10 cellular contexts compared by ENCODE assay signal in the genomic region with DNA sequence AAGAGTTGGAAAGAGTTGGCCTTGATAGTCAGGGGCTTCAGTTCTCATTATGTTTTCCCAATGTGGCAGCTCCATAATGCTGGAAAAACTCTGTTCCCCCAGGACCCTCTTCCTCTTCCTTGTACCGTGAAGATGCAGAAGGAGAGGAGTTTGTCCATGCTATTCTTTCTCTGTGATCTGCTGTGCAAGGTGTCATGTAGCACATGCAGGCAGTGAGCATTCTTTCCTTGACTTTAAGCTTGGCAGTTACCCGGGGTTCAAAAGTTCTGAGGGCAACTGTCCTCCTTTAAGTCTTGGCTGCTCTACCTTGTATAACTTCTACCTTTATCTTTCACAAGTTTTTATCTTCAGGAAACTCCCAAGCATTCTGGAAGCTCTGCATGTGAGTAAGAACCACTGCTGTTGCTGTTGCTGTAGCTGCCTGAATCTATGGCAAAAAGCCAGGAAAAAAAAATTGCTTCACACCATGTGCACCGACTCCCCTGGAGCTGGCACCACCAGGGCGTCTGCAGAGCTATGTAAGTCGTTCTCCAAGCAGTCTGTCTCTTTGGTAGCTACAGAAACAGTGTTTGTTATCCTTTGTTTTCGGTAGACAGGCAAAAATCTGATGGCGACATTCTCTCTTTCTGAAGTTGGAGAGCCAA. TPM values are rescaled to one million over a fixed set of nuclear protein-coding genes. Genes with fewer than 3 reads are reported as not detected.
DNase-seq lines count a peak whose midpoint lies in the region; ATAC-seq, FAIRE-seq and TF ChIP-seq lines count a peak whose summit lies in the region.
"Had no signal": no experiment of that assay in that cellular context is flagged by ENCODE, and none has a peak within 500 bp of the region (broad histone marks: within the 10 kb centered on the region; RNA-seq: fewer than 3 reads in every experiment).

No MANE protein-coding gene starts in this region.

- H3K79me2 ChIP-seq in HepG2 (ENCODE audit: insufficient read depth, low read length) = no peaks in the 10 kb centered on the region

- H3K9me3 ChIP-seq in HepG2 (ENCODE audit: low read length) (no peaks in the 10 kb centered on the region), upper lobe of right lung (no peaks in the 10 kb centered on the region)

- H3K27me3 Mint-ChIP-seq in natural killer cell (ENCODE audit: low read depth in 2 of 2) = no peaks in the 10 kb centered on the region

- no peak overlapping the region for H3K4me3 Mint-ChIP-seq in natural killer cell

- H3K36me3 Mint-ChIP-seq in natural killer cell = no peaks in the 10 kb centered on the region

- ATAC-seq in HepG2 (no peak), upper lobe of right lung (peak; percentile 64), GM18502 (IDR thresholded peaks at IDR 0.05; ENCODE audit: poor library complexity, unreplicated experiment) (no peak), natural killer cell (no peak)

- TF ChIP-seq RAD21 in HepG2 (CRISPR knock-in tag; IDR thresholded peaks at IDR 0.05) = no peak

- no peak overlapping the region for H2AFZ ChIP-seq in HepG2 (ENCODE audit: low read length)

- H3K36me3 ChIP-seq in HepG2 (replicated peaks in 1 of 2; ENCODE audit: control insufficient read depth in 1 of 2, insufficient read depth in 2 of 2, low read length in 2 of 2) = peaks cover 0 to 4% of the 10 kb centered on the region in 2 experiments; a peak in 2 of 5 replicates
- no peaks in the 10 kb centered on the region for H3K36me3 ChIP-seq in upper lobe of right lung

- DNase-seq in NCI-H345 (lab: John Stamatoyannopoulos, UW) = peak; percentile 28
- no peak for DNase-seq in NCI-H345 treated with DMSO at 0.1 percent for 48 hours (lab: John Stamatoyannopoulos, UW; ENCODE audit: unreplicated experiment)
- DNase-seq in coronary artery (ENCODE audit: low spot score) = peak; percentile 77
- DNase-seq in HepG2 (ENCODE audit: low spot score) = peak; percentile 31
- DNase-seq in upper lobe of right lung = no peak
- DNase-seq in natural killer cell = no peak
- no peak for DNase-seq in stimulated activated CD4-positive, alpha-beta T cell treated with anti-CD3 and anti-CD28 coated beads, Interleukin-15, amount 100 ng/mL, for 24 hours
- DNase-seq: ACHN, activated gamma-delta T cell treated with Interleukin-2 at 50 U/mL for 16 hours had no signal

- BruUV-seq in HepG2 (replicated peaks; lab: Mats Ljungman, UMichigan) = no TSS peak

- 57% methylated on average over 7 of the region's 7 CpGs for WGBS in HepG2 (ENCODE audit: low lambda C conversion rate)

- no peak for FAIRE-seq in HepG2 (lab: Jason Lieb, UNC)

- H3K9me3 Mint-ChIP-seq in natural killer cell = no peaks in the 10 kb centered on the region

- no peak for TF ChIP-seq CTCF in coronary artery (IDR thresholded peaks at IDR 0.05)
- no peak for TF ChIP-seq CTCF in HepG2 (CRISPR knock-in tag; IDR thresholded peaks at IDR 0.05)
- TF ChIP-seq CTCF in upper lobe of right lung (IDR thresholded peaks at IDR 0.05) = no peak
- no peak for TF ChIP-seq CTCF in natural killer cell (IDR thresholded peaks at IDR 0.05)

- no peak overlapping the region for H3K4me2 ChIP-seq in HepG2 (ENCODE audit: low read depth, low read length)

- POLR2A ChIA-PET in HepG2 (lab: Yijun Ruan, JAX) = interaction anchor here (1.7 kb wide), 1 partner anchor 43 kb away, joined by 5 read pairs; a partner anchor contains a TSS

- no peaks in the 10 kb centered on the region for H3K27me3 ChIP-seq in HepG2 (ENCODE audit: control insufficient read depth in 1 of 2, insufficient read depth in 2 of 2, low read length in 2 of 2)
- H3K27me3 ChIP-seq in upper lobe of right lung = no peaks in the 10 kb centered on the region

- TF ChIP-seq POLR2A in HepG2 (IDR thresholded peaks at IDR 0.05; ENCODE audit: insufficient read depth in 1 of 2, low read depth in 2 of 2, low read length in 2 of 2) = no peak

- H3K27ac ChIP-seq in coronary artery = peak overlapping the region; percentile 11 to 68
- no peak overlapping the region for H3K27ac ChIP-seq in HepG2 (ENCODE audit: extremely low read length, insufficient read depth, low read length)
- H3K27ac ChIP-seq in upper lobe of right lung = no peak overlapping the region

- H3K4me1 Mint-ChIP-seq in natural killer cell = no peaks in the 10 kb centered on the region

- no peak overlapping the region for H3K27ac Mint-ChIP-seq in natural killer cell

- CTCF ChIA-PET in HepG2 (lab: Yijun Ruan, JAX; ENCODE audit: low intra/inter-chr PET ratio, low total read pairs) = no interaction called here

- H4K20me1 ChIP-seq in HepG2 (ENCODE audit: insufficient read depth, low read length) = no peaks in the 10 kb centered on the region

- intact Hi-C loops in HepG2 (cut with micrococcal nuclease; ENCODE audit: unreplicated experiment) (no loop called here), upper lobe of right lung (cut with DNase I) (no loop called here), natural killer cell (cut with micrococcal nuclease) (no loop called here)

- TF ChIP-seq EP300 in HepG2 (IDR thresholded peaks at IDR 0.05; ENCODE audit: low read depth in 2 of 2, low read length in 2 of 2) (no peak), HepG2 (CRISPR knock-in tag; IDR thresholded peaks at IDR 0.05; ENCODE audit: borderline replicate concordance) (no peak)

- H3K4me1 ChIP-seq in HepG2 (ENCODE audit: insufficient read depth, low read length) (peaks cover 26% of the 10 kb centered on the region), upper lobe of right lung (no peaks in the 10 kb centered on the region)

- no peak overlapping the region for H3K4me3 ChIP-seq in coronary artery
- H3K4me3 ChIP-seq in HepG2 (replicated peaks in 1 of 3; ENCODE audit: insufficient read depth in 1 of 3, low read depth in 2 of 3, low read length in 3 of 3) = no peak overlapping the region
- H3K4me3 ChIP-seq in upper lobe of right lung = no peak overlapping the region

- no peak overlapping the region for H3K9ac ChIP-seq in HepG2 (ENCODE audit: insufficient read depth, low read depth, low read length)

- in situ Hi-C loops in HepG2 (cut with HindIII; ENCODE audit: extremely low pct_ligation_motif_present, low pct_unique_long_range_greater_than_20kb) = no loop called here

TF ChIP-seq in HepG2, 621 proteins besides CTCF, POLR2A, EP300 and RAD21:
- TF ChIP-seq RFX1 (IDR thresholded peaks at IDR 0.05) (no peak), CEBPB (IDR thresholded peaks at IDR 0.05; ENCODE audit: borderline replicate concordance, low read depth, low read length) (0 out of 2 replicates have a peak, but pooled peaks have one; percentile 32)
TF ChIP-seq in HepG2: peak in this region for 1.

RNA-seq across cellular contexts. Expression of a gene that starts 42.7 kb away (rescaled TPM):
- total RNA-seq in HepG2 (2016; rRNA removed; fragmentation: Illumina TruSeq; extraction: Trizol) (67.0 and 106 TPM in 2 replicates), upper lobe of right lung (8.6 TPM), natural killer cell (10 to 100 TPM in 2 of 3 donors, 1 to 10 TPM in 1; 8.7 to 18.5 (median 14.0) TPM)
- total RNA-seq in HepG2 (2016; cell fraction: cytosol; rRNA removed; fragmentation: Illumina TruSeq; extraction: Trizol; ENCODE audit: low read depth) = 5.3 and 6.0 TPM in 2 replicates
- total RNA-seq in HepG2 (2016; cell fraction: insoluble cytoplasmic fraction; rRNA removed; fragmentation: Illumina TruSeq; extraction: Trizol) = 65.8 and 105 TPM in 2 replicates
- total RNA-seq in HepG2 (2016; cell fraction: membrane; rRNA removed; fragmentation: Illumina TruSeq; extraction: Trizol) = 15.3 and 18.4 TPM in 2 replicates
- 102 and 125 TPM in 2 replicates for total RNA-seq in HepG2 (2016; cell fraction: nucleus; rRNA removed; fragmentation: Illumina TruSeq; extraction: Trizol)
- 135 and 142 TPM in 2 replicates for polyA plus RNA-seq in HepG2 (2011; rRNA removed)
- polyA plus RNA-seq in HepG2 (2011; cell fraction: cytosol; rRNA removed) = 110 and 155 TPM in 2 replicates
- polyA plus RNA-seq in HepG2 (2011; cell fraction: nucleus; rRNA removed) = 50.4 and 50.5 TPM in 2 replicates
- polyA plus RNA-seq in HepG2 (2012) = 134 and 147 TPM in 2 replicates
- 3.0 and 3.3 TPM in 2 replicates for polyA plus RNA-seq in HepG2 (2016; cell fraction: cytosol; fragmentation: Illumina TruSeq; extraction: Trizol; ENCODE audit: low read depth)
- 49.1 and 53.6 TPM in 2 replicates for polyA plus RNA-seq in HepG2 (2016; cell fraction: insoluble cytoplasmic fraction; fragmentation: Illumina TruSeq; extraction: Trizol; ENCODE audit: low read depth)
- polyA plus RNA-seq in HepG2 (2016; cell fraction: membrane; fragmentation: Illumina TruSeq; extraction: Trizol; ENCODE audit: low read depth) = 8.1 and 9.3 TPM in 2 replicates
- 109 and 119 TPM in 2 replicates for polyA plus RNA-seq in HepG2 (2016; cell fraction: nucleus; fragmentation: Illumina TruSeq; extraction: Trizol; ENCODE audit: insufficient read depth, low read depth)
- 467 and 535 TPM in 2 replicates for polyA minus RNA-seq in HepG2 (2011; rRNA and poly(A)+ RNA removed; ENCODE audit: low replicate concordance)
- polyA minus RNA-seq in HepG2 (2011; cell fraction: cytosol; rRNA and poly(A)+ RNA removed) = 185 and 199 TPM in 2 replicates
- 108 and 115 TPM in 2 replicates for polyA minus RNA-seq in HepG2 (2011; cell fraction: nucleus; rRNA and poly(A)+ RNA removed)

Comparison
In these comparisons a context has a peak if more than half of its experiments do, and no peak if none do; other contexts are left out.
1. DNase-seq: peak in NCI-H345 (single experiment), coronary artery (single experiment) and HepG2 (single experiment); none in NCI-H345 treated with DMSO at 0.1 percent for 48 hours (single experiment), upper lobe of right lung (single experiment), natural killer cell (single experiment) and stimulated activated CD4-positive, alpha-beta T cell treated with anti-CD3 and anti-CD28 coated beads, Interleukin-15, amount 100 ng/mL, for 24 hours (single experiment).
2. H3K27ac ChIP-seq: peak in coronary artery (2 of 2); none in HepG2 (single experiment) and upper lobe of right lung (single experiment).